Comparison of ENCODE assay signal across 8 cellular contexts in genomic region chr2:96856776-96857673, GRCh38. TPM values are rescaled to one million over a fixed set of nuclear protein-coding genes. Genes with fewer than 3 reads are reported as not detected.
DNase-seq lines count a peak whose midpoint lies in the region; ATAC-seq, FAIRE-seq and TF ChIP-seq lines count a peak whose summit lies in the region.

No MANE protein-coding gene starts in this region.

- intact Hi-C loops in Right ventricle myocardium inferior (cut with DNase I) = loop anchor here (5.0 kb wide), 2 partner anchors 40 to 95 kb away; partner anchors contain the start of genes CNNM3 and CNNM4
- intact Hi-C loops in mucosa of descending colon (cut with DNase I, micrococcal nuclease) = loop anchor here in 1 of 2 donors (5.0 kb wide), 1 partner anchor 95 kb away; no protein-coding TSS in a partner anchor

- peak overlapping the region; percentile 87 for H2AFZ ChIP-seq in SU-DHL-6 (ENCODE audit: low read depth, low read length, severe bottlenecking)

- peak overlapping the region; percentile 79 for H3K9ac ChIP-seq in SU-DHL-6 (ENCODE audit: low read length)

- DNase-seq in cardiac muscle cell (ENCODE audit: low read depth in 1 of 2, low spot score in 1 of 2) = peak in 1 of 2 donors; percentile 37
- DNase-seq in Right ventricle myocardium inferior (ENCODE audit: missing footprints) = no peak
- no peak for DNase-seq in HTR-8/SVneo (ENCODE audit: insufficient read length, low spot score)
- DNase-seq in effector CD8-positive, alpha-beta T cell (lab: John Stamatoyannopoulos, UW) = peak; percentile 37
- peak in 1 of 3 donors; percentile 49 for DNase-seq in mucosa of descending colon

- no peaks in the 10 kb centered on the region for H4K20me1 ChIP-seq in SU-DHL-6 (ENCODE audit: low read depth, low read length)

- ATAC-seq in Right ventricle myocardium inferior (no peak), mucosa of descending colon (peak; percentile 20), GM18907 (IDR thresholded peaks at IDR 0.05; ENCODE audit: unreplicated experiment) (no peak)

- H3K4me2 ChIP-seq in SU-DHL-6 (ENCODE audit: low read depth, low read length, poor library complexity, severe bottlenecking) = peak overlapping the region; percentile 78

- WGBS in urinary bladder = 9% methylated on average over 29 of the region's 29 CpGs

- no peaks in the 10 kb centered on the region for H3F3A ChIP-seq in SU-DHL-6 (ENCODE audit: insufficient read depth)

- H3K4me3 ChIP-seq in cardiac muscle cell (peak overlapping the region; percentile 57), SU-DHL-6 (ENCODE audit: insufficient read depth, low read length, poor library complexity, severe bottlenecking) (peak overlapping the region; percentile 72), mucosa of descending colon (peak overlapping the region; percentile 39), urinary bladder (ENCODE audit: low read depth, low read length) (peak overlapping the region; percentile 48)

- H3K4me1 ChIP-seq in cardiac muscle cell (ENCODE audit: low read depth) (peaks cover 3% of the 10 kb centered on the region), mucosa of descending colon (ENCODE audit: low read depth) (peaks cover 22% of the 10 kb centered on the region), urinary bladder (ENCODE audit: insufficient read depth) (no peaks in the 10 kb centered on the region)

- peaks cover 21% of the 10 kb centered on the region for H3K36me3 ChIP-seq in cardiac muscle cell
- no peaks in the 10 kb centered on the region for H3K36me3 ChIP-seq in SU-DHL-6 (ENCODE audit: low read length)
- H3K36me3 ChIP-seq in mucosa of descending colon (ENCODE audit: low read depth) = no peaks in the 10 kb centered on the region
- H3K36me3 ChIP-seq in urinary bladder (ENCODE audit: insufficient read depth) = peaks cover 3% of the 10 kb centered on the region

- H3K27me3 ChIP-seq in cardiac muscle cell (no peaks in the 10 kb centered on the region), SU-DHL-6 (ENCODE audit: low read length) (no peaks in the 10 kb centered on the region)

- H3K27ac ChIP-seq in cardiac muscle cell (no peak overlapping the region), SU-DHL-6 (ENCODE audit: low read depth, low read length) (peak overlapping the region; percentile 67), urinary bladder (ENCODE audit: low read depth) (peak overlapping the region; percentile 51)

- H3K9me3 ChIP-seq in cardiac muscle cell (ENCODE audit: low read depth) (no peaks in the 10 kb centered on the region), SU-DHL-6 (ENCODE audit: insufficient read depth, low read length) (no peaks in the 10 kb centered on the region), mucosa of descending colon (no peaks in the 10 kb centered on the region)

- no peak for TF ChIP-seq CTCF in cardiac muscle cell (IDR thresholded peaks at IDR 0.05; ENCODE audit: low read depth, low read length)
- TF ChIP-seq CTCF in SU-DHL-6 (IDR thresholded peaks at IDR 0.05; ENCODE audit: insufficient read depth, low read length, poor library complexity, severe bottlenecking) = no peak
- TF ChIP-seq CTCF in mucosa of descending colon (IDR thresholded peaks at IDR 0.05) = no peak

- H3K9me2 ChIP-seq in SU-DHL-6 (replicated peaks; ENCODE audit: insufficient read depth, low read length) = no peaks in the 10 kb centered on the region

- FAIRE-seq in HTR-8/SVneo (lab: Jason Lieb, UNC) = peak; percentile 42

- H3K79me2 ChIP-seq in SU-DHL-6 (ENCODE audit: insufficient read depth, low read length) = peaks cover 6% of the 10 kb centered on the region; the same call in 1 of the 2 replicates

RNA-seq across cellular contexts. Expression of gene ANKRD39, which starts 0.8 kb away (rescaled TPM):
- total RNA-seq in cardiac muscle cell = 15.4 and 27.8 TPM in 2 replicates
- polyA plus RNA-seq in cardiac muscle cell = 32.1 and 32.3 TPM in 2 replicates
- 17.4 TPM for total RNA-seq in Right ventricle myocardium inferior
- 10 to 100 TPM; 11.2 to 14.1 (median 12.2) TPM for total RNA-seq in mucosa of descending colon
- 5.8 TPM for total RNA-seq in urinary bladder
- 18.8 TPM for polyA plus RNA-seq in urinary bladder

RNA-seq across cellular contexts. Expression of gene SEMA4C, which starts 12.9 kb away (rescaled TPM):
- total RNA-seq in cardiac muscle cell = 45.7 and 53.6 TPM in 2 replicates
- 27.9 and 31.1 TPM in 2 replicates for polyA plus RNA-seq in cardiac muscle cell
- total RNA-seq in Right ventricle myocardium inferior = 22.7 TPM
- total RNA-seq in mucosa of descending colon = 10 to 100 TPM; 14.4 to 83.8 (median 17.5) TPM
- 27.4 TPM for total RNA-seq in urinary bladder
- polyA plus RNA-seq in urinary bladder = 80.1 TPM

RNA-seq across cellular contexts. Expression of gene ANKRD23, which starts 13.2 kb away (rescaled TPM):
- total RNA-seq in cardiac muscle cell (4.8 and 11.0 TPM in 2 replicates), Right ventricle myocardium inferior (12.7 TPM), mucosa of descending colon (1 to 10 TPM; 3.2 to 5.1 (median 4.9) TPM), urinary bladder (2.6 TPM)
- polyA plus RNA-seq in cardiac muscle cell (2.5 and 3.3 TPM in 2 replicates), urinary bladder (5.1 TPM)

RNA-seq across cellular contexts. Expression of gene CNNM3, which starts 41.0 kb away (rescaled TPM):
- 15.2 and 18.9 TPM in 2 replicates for total RNA-seq in cardiac muscle cell
- polyA plus RNA-seq in cardiac muscle cell = 37.6 and 46.6 TPM in 2 replicates
- 13.3 TPM for total RNA-seq in Right ventricle myocardium inferior
- total RNA-seq in mucosa of descending colon = 10 to 100 TPM; 21.2 to 35.5 (median 33.4) TPM
- 18.0 TPM for total RNA-seq in urinary bladder
- 14.6 TPM for polyA plus RNA-seq in urinary bladder
